Comparison of ENCODE assay signal across 8 cellular contexts in genomic region chr19:38095411-38096308, GRCh38.
A peak's percentile ranks its signal among the peaks of the same experiment; 100 is the strongest.
DNase-seq lines count a peak whose midpoint lies in the region; ATAC-seq and TF ChIP-seq lines count a peak whose summit lies in the region.

No MANE protein-coding gene starts in this region.

- 70 to 75% methylated on average over 7 to 17 of the region's 17 CpGs for WGBS in endodermal cell (ENCODE audit: insufficient coverage in 1 of 2, insufficient read length in 1 of 2), 2 experiments

- H3K9ac ChIP-seq in endodermal cell (ENCODE audit: extremely low read depth, low read length, poor library complexity, severe bottlenecking) = no peak overlapping the region

- H3K27ac Mint-ChIP-seq in HFFc6 (peak overlapping the region; percentile 75), endodermal cell (no peak overlapping the region), mesothelial cell of epicardium (no peak overlapping the region)
- H3K27ac Mint-ChIP-seq in activated CD8-positive, alpha-beta T cell treated with anti-CD3 and anti-CD28 coated beads, Interleukin-2, amount 10 ng/mL, durations not matched to agents 7 days and 5 days = no peak overlapping the region

- H3K9me3 Mint-ChIP-seq in HFFc6 (peaks cover 12% of the 10 kb centered on the region), endodermal cell (peaks cover 17% of the 10 kb centered on the region), mesothelial cell of epicardium (peaks cover 7% of the 10 kb centered on the region)
- H3K9me3 Mint-ChIP-seq in activated CD8-positive, alpha-beta T cell treated with anti-CD3 and anti-CD28 coated beads, Interleukin-2, amount 10 ng/mL, durations not matched to agents 7 days and 5 days (ENCODE audit: insufficient read depth) = no peaks in the 10 kb centered on the region

- H3K9me3 ChIP-seq in BE2C = no peaks in the 10 kb centered on the region
- H3K9me3 ChIP-seq in endodermal cell (ENCODE audit: control insufficient read depth, low read length) = peaks cover 13% of the 10 kb centered on the region

- no peak overlapping the region; the same call in 1 of the 2 replicates for H3K4me3 Mint-ChIP-seq in HFFc6
- no peak overlapping the region for H3K4me3 Mint-ChIP-seq in activated CD8-positive, alpha-beta T cell treated with anti-CD3 and anti-CD28 coated beads, Interleukin-2, amount 10 ng/mL, durations not matched to agents 7 days and 5 days
- no peak overlapping the region for H3K4me3 Mint-ChIP-seq in endodermal cell
- no peak overlapping the region for H3K4me3 Mint-ChIP-seq in mesothelial cell of epicardium

- H3K27me3 Mint-ChIP-seq in HFFc6 (ENCODE audit: insufficient read depth) (peaks cover 2% of the 10 kb centered on the region; the same call in 1 of the 2 replicates), endodermal cell (ENCODE audit: insufficient read depth) (no peaks in the 10 kb centered on the region), mesothelial cell of epicardium (ENCODE audit: low read depth) (no peaks in the 10 kb centered on the region)
- no peaks in the 10 kb centered on the region for H3K27me3 Mint-ChIP-seq in activated CD8-positive, alpha-beta T cell treated with anti-CD3 and anti-CD28 coated beads, Interleukin-2, amount 10 ng/mL, durations not matched to agents 7 days and 5 days (ENCODE audit: low read depth)

- H3K36me3 Mint-ChIP-seq in HFFc6 (ENCODE audit: low read depth) = peaks cover 22% of the 10 kb centered on the region
- peaks cover 9% of the 10 kb centered on the region for H3K36me3 Mint-ChIP-seq in activated CD8-positive, alpha-beta T cell treated with anti-CD3 and anti-CD28 coated beads, Interleukin-2, amount 10 ng/mL, durations not matched to agents 7 days and 5 days (ENCODE audit: low read depth)
- peaks cover 37% of the 10 kb centered on the region for H3K36me3 Mint-ChIP-seq in endodermal cell (ENCODE audit: low read depth)
- H3K36me3 Mint-ChIP-seq in mesothelial cell of epicardium = peaks cover 24% of the 10 kb centered on the region

- H3K4me1 Mint-ChIP-seq in HFFc6 (ENCODE audit: low read depth) (peaks cover 12% of the 10 kb centered on the region), endodermal cell (peaks cover 5% of the 10 kb centered on the region), mesothelial cell of epicardium (no peaks in the 10 kb centered on the region)
- no peaks in the 10 kb centered on the region for H3K4me1 Mint-ChIP-seq in activated CD8-positive, alpha-beta T cell treated with anti-CD3 and anti-CD28 coated beads, Interleukin-2, amount 10 ng/mL, durations not matched to agents 7 days and 5 days (ENCODE audit: low read depth)

- H3K36me3 ChIP-seq in BE2C (peaks cover 11% of the 10 kb centered on the region), endodermal cell (ENCODE audit: control insufficient read depth, insufficient read depth, low read length) (peaks cover 15% of the 10 kb centered on the region)

- DNase-seq in BE2C (peak; percentile 79), HFFc6 (peak; percentile 61), NCI-H82 (lab: John Stamatoyannopoulos, UW) (peak; percentile 87), endodermal cell (peak; percentile 94), mesothelial cell of epicardium (ENCODE audit: low spot score in 2 of 2, unreplicated experiment in 2 of 2) (peak; percentile 37 to 62)
- peak; percentile 70 for DNase-seq in activated CD8-positive, alpha-beta T cell treated with anti-CD3 and anti-CD28 coated beads, Interleukin-2, amount 10 ng/mL, durations not matched to agents 7 days and 5 days
- peak; percentile 74 for DNase-seq in stimulated activated CD8-positive, alpha-beta memory T cell treated with anti-CD3 and anti-CD28 coated beads, Interleukin-4, amount 100 ng/mL, for 48 hours

- H3K4me1 ChIP-seq in BE2C = no peaks in the 10 kb centered on the region
- no peaks in the 10 kb centered on the region for H3K4me1 ChIP-seq in endodermal cell (ENCODE audit: control insufficient read depth, insufficient read depth, low read length)

- no peaks in the 10 kb centered on the region for H3K27me3 ChIP-seq in BE2C
- H3K27me3 ChIP-seq in endodermal cell (ENCODE audit: control insufficient read depth, insufficient read depth, low read length, poor library complexity, severe bottlenecking) = no peaks in the 10 kb centered on the region

- CTCF ChIA-PET in activated CD8-positive, alpha-beta T cell treated with anti-CD3 and anti-CD28 coated beads, Interleukin-2, amount 10 ng/mL, durations not matched to agents 7 days and 5 days (lab: Charles Lee) = interaction anchor here (0.7 to 1.9 kb wide), 13 partner anchors 10 to 197 kb away, joined by 3 to 9 read pairs (median 4); partner anchors contain the start of gene SIPA1L3

- H3K4me3 ChIP-seq in BE2C (ENCODE audit: low read depth, low read length) = no peak overlapping the region
- no peak overlapping the region for H3K4me3 ChIP-seq in endodermal cell (ENCODE audit: low read length)

- peak; percentile 83 for TF ChIP-seq CTCF in BE2C (IDR thresholded peaks at IDR 0.05; ENCODE audit: low read depth, low read length)
- TF ChIP-seq CTCF in HFFc6 (IDR thresholded peaks at IDR 0.05) = peak; percentile 84
- peak; percentile 89 for TF ChIP-seq CTCF in endodermal cell (conservative IDR thresholded peaks at IDR 0.05)
- TF ChIP-seq CTCF in mesothelial cell of epicardium (IDR thresholded peaks at IDR 0.05; ENCODE audit: unreplicated experiment) = peak; percentile 54

- no peak overlapping the region for H3K27ac ChIP-seq in endodermal cell (ENCODE audit: low read depth, low read length)

- ATAC-seq in activated CD8-positive, alpha-beta T cell treated with anti-CD3 and anti-CD28 coated beads, Interleukin-2, amount 10 ng/mL, durations not matched to agents 7 days and 5 days = peak; percentile 76
- no peak for ATAC-seq in GM21619 (IDR thresholded peaks at IDR 0.05; ENCODE audit: unreplicated experiment)

- POLR2A ChIA-PET in activated CD8-positive, alpha-beta T cell treated with anti-CD3 and anti-CD28 coated beads, Interleukin-2, amount 10 ng/mL, durations not matched to agents 7 days and 5 days (lab: Charles Lee) = no interaction called here
